In the genomic region with DNA sequence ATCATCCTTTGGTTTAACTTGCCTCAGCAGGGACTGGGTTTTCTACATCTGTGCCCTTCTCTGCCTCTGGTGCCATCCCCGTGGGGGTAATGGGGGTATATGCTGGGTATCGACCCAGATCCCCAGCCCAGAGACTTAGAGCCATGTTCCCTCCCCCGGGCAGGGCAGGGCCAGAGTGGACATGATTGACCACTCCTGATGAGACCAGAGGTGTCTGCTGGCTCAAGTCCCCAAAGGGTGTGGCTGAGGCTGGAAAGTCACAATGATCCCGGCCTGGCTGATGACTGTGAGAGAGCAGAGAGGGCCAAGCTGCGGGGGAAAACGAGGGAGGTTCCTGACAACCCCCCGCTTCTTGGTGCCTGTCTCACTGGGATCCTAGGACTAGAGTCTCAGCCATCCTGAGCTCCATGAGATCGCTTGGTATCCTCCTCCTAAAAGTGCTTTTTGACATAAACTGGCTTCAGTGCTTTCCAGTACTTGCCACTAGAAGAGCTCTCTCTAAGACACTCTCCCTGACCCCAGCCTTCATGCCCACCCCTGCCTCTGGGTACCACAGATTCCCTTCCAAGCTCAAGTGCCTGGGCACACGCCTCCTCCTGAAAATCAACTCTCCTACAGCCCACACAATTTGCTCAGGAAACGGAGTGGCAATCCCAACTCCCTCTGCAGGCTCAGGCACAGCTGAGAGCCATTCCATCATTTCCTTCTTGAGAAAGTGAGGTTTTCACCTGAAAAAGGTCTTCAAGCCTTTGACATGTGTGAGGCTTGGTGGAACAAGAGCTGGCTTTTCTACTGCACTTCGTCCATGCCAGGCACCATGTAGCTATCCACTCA, we compare ENCODE assay signal across 1 cellular context.
TF ChIP-seq lines count a peak whose summit lies in the region.

No MANE protein-coding gene starts in this region.

TF ChIP-seq in GM12878, 131 proteins besides CTCF, POLR2A, EP300 and RAD21:
- TF ChIP-seq, protein P1, sequence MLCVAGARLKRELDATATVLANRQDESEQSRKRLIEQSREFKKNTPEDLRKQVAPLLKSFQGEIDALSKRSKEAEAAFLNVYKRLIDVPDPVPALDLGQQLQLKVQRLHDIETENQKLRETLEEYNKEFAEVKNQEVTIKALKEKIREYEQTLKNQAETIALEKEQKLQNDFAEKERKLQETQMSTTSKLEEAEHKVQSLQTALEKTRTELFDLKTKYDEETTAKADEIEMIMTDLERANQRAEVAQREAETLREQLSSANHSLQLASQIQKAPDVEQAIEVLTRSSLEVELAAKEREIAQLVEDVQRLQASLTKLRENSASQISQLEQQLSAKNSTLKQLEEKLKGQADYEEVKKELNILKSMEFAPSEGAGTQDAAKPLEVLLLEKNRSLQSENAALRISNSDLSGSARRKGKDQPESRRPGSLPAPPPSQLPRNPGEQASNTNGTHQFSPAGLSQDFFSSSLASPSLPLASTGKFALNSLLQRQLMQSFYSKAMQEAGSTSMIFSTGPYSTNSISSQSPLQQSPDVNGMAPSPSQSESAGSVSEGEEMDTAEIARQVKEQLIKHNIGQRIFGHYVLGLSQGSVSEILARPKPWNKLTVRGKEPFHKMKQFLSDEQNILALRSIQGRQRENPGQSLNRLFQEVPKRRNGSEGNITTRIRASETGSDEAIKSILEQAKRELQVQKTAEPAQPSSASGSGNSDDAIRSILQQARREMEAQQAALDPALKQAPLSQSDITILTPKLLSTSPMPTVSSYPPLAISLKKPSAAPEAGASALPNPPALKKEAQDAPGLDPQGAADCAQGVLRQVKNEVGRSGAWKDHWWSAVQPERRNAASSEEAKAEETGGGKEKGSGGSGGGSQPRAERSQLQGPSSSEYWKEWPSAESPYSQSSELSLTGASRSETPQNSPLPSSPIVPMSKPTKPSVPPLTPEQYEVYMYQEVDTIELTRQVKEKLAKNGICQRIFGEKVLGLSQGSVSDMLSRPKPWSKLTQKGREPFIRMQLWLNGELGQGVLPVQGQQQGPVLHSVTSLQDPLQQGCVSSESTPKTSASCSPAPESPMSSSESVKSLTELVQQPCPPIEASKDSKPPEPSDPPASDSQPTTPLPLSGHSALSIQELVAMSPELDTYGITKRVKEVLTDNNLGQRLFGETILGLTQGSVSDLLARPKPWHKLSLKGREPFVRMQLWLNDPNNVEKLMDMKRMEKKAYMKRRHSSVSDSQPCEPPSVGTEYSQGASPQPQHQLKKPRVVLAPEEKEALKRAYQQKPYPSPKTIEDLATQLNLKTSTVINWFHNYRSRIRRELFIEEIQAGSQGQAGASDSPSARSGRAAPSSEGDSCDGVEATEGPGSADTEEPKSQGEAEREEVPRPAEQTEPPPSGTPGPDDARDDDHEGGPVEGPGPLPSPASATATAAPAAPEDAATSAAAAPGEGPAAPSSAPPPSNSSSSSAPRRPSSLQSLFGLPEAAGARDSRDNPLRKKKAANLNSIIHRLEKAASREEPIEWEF (IDR thresholded peaks at IDR 0.05; ENCODE audit: insufficient replicate concordance, low read depth, low read length) = no peak
- TF ChIP-seq LARP7 (IDR thresholded peaks at IDR 0.05) (no peak), PML (IDR thresholded peaks at IDR 0.05; ENCODE audit: low read length) (no peak), POU2F2 (IDR thresholded peaks at IDR 0.05; ENCODE audit: borderline replicate concordance, low read depth, low read length) (no peak), CREB1 (IDR thresholded peaks at IDR 0.05; ENCODE audit: low read depth) (no peak), BACH1 (IDR thresholded peaks at IDR 0.05; ENCODE audit: borderline replicate concordance) (no peak), POLR2AphosphoS5 (IDR thresholded peaks at IDR 0.05; ENCODE audit: low read length) (no peak), MYC (IDR thresholded peaks at IDR 0.05; ENCODE audit: insufficient read depth, insufficient read length, insufficient replicate concordance, low read length, severe bottlenecking) (no peak), MTA3 (IDR thresholded peaks at IDR 0.05; ENCODE audit: borderline replicate concordance, low read length) (no peak), ZSCAN29 (IDR thresholded peaks at IDR 0.05) (no peak), RB1 (IDR thresholded peaks at IDR 0.05; ENCODE audit: borderline replicate concordance) (no peak), ZNF217 (IDR thresholded peaks at IDR 0.05) (no peak), IKZF2 (IDR thresholded peaks at IDR 0.05) (no peak), BRCA1 (IDR thresholded peaks at IDR 0.05; ENCODE audit: low read depth, low read length) (no peak)
